8 cellular contexts compared by ENCODE assay signal in the genomic region with DNA sequence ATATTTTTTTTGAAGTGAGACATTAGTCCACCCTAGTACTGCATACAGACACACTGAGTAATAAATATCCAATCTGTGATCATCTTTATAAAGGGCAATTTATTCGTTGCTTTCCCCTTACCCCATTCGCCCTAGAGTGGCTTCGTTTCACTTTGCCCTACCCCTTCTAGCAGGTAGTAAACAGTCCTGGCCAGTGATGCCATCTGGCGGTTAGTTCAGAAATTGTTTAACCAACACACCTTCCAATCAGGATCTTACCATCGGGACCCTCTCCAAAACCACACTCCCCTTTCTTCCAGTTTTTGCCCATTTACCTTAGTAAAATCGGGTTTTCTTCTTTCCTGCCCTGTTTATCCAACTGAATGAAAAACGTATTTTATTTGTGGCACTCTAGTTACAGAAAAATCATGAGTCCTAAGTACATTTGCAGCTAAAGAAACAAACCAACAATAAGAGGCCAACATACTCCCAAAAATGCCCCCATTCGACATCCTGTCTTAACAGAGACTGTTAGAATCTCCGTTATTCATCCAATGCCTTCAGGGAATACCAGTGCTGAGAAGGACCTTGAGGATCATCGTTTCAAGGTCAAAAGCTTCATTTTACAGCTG. TPM values are rescaled to one million over a fixed set of nuclear protein-coding genes. Genes with fewer than 3 reads are reported as not detected.
DNase-seq lines count a peak whose midpoint lies in the region; ATAC-seq, FAIRE-seq and TF ChIP-seq lines count a peak whose summit lies in the region.

No MANE protein-coding gene starts in this region.

- in situ Hi-C loops in HepG2 (cut with HindIII; ENCODE audit: extremely low pct_ligation_motif_present, low pct_unique_long_range_greater_than_20kb): loop anchor here (5.0 to 25.0 kb wide), 2 partner anchors 329 to 559 kb away; no protein-coding TSS in a partner anchor

- DNase-seq in AG04449 (ENCODE audit: low read depth, low spot score) (no peak), NCI-H2196 treated with DMSO at 0.1 percent for 48 hours (lab: John Stamatoyannopoulos, UW; ENCODE audit: unreplicated experiment) (peak; percentile 1), dedifferentiated amniotic fluid mesenchymal stem cell (ENCODE audit: extremely low spot score) (peak; percentile 79), HepG2 (ENCODE audit: low spot score) (peak; percentile 75)
- DNase-seq in activated CD4-positive, alpha-beta T cell treated with anti-CD3 and anti-CD28 coated beads for 4 hours: peak; percentile 64 to 74
- DNase-seq in stimulated activated CD4-positive, alpha-beta T cell treated with anti-CD3 and anti-CD28 coated beads, Interleukin-4, amount 100 ng/mL, for 4 hours: peak; percentile 44 to 64

- H4K20me1 ChIP-seq in HepG2 (ENCODE audit: insufficient read depth, low read length): peaks cover 5% of the 10 kb centered on the region; the same call in 1 of the 2 replicates

- no peak overlapping the region for H2AFZ ChIP-seq in HepG2 (ENCODE audit: low read length)

- H3K9ac ChIP-seq in HepG2 (ENCODE audit: insufficient read depth, low read depth, low read length): peak overlapping the region; percentile 87

- no peak overlapping the region; the same call in 1 of the 2 replicates for H3K4me3 ChIP-seq in AG04449 (ENCODE audit: low read depth, low read length)
- H3K4me3 ChIP-seq in HepG2 (replicated peaks in 1 of 3; ENCODE audit: insufficient read depth in 1 of 3, low read depth in 2 of 3, low read length in 3 of 3): peak overlapping the region; percentile 69 to 88 (median 73)

- TF ChIP-seq RAD21 in HepG2 (CRISPR knock-in tag; IDR thresholded peaks at IDR 0.05): peak; percentile 58; the same call in 1 of the 2 replicates

- H3K4me1 ChIP-seq in HepG2 (ENCODE audit: insufficient read depth, low read length): peaks cover 24% of the 10 kb centered on the region

- POLR2A ChIA-PET in AG04449 (lab: Yijun Ruan, JAX) (no interaction called here), HepG2 (lab: Yijun Ruan, JAX) (no interaction called here)

- H3K79me2 ChIP-seq in HepG2 (ENCODE audit: insufficient read depth, low read length): peaks cover 51% of the 10 kb centered on the region

- WGBS in HepG2 (ENCODE audit: low lambda C conversion rate): 13% methylated on average over 10 of the region's 10 CpGs

- H3K9me3 ChIP-seq in HepG2 (ENCODE audit: low read length): no peaks in the 10 kb centered on the region

- intact Hi-C loops in HepG2 (cut with micrococcal nuclease; ENCODE audit: unreplicated experiment): loop anchor here (1.0 to 5.0 kb wide), 6 partner anchors 49 to 541 kb away; a partner anchor contains a TSS

- peak overlapping the region; percentile 86 for H3K27ac ChIP-seq in HepG2 (ENCODE audit: extremely low read length, insufficient read depth, low read length)

- CTCF ChIA-PET in AG04449 (lab: Yijun Ruan, JAX): interaction anchor here (0.8 to 3.3 kb wide), 14 partner anchors 8 to 547 kb away, joined by 3 to 21 read pairs (median 4); a partner anchor contains a TSS
- CTCF ChIA-PET in HepG2 (lab: Yijun Ruan, JAX; ENCODE audit: low intra/inter-chr PET ratio, low total read pairs): interaction anchor here (3.9 kb wide), 1 partner anchor 331 kb away, joined by 53 read pairs; no protein-coding TSS in a partner anchor

- FAIRE-seq in HepG2 (lab: Jason Lieb, UNC): peak; percentile 63

- H3K4me2 ChIP-seq in HepG2 (ENCODE audit: low read depth, low read length): peak overlapping the region; percentile 87

- ATAC-seq in GM18517 (IDR thresholded peaks at IDR 0.05; ENCODE audit: unreplicated experiment): peak; percentile 36
- peak; percentile 31 for ATAC-seq in HG03139 (IDR thresholded peaks at IDR 0.05; ENCODE audit: unreplicated experiment)
- peak; percentile 44 for ATAC-seq in HepG2

- TF ChIP-seq POLR2A in HepG2 (IDR thresholded peaks at IDR 0.05; ENCODE audit: insufficient read depth in 1 of 2, low read depth in 2 of 2, low read length in 2 of 2): no peak

- no peaks in the 10 kb centered on the region; a peak in 1 of 5 replicates for H3K27me3 ChIP-seq in HepG2 (ENCODE audit: control insufficient read depth in 1 of 2, insufficient read depth in 2 of 2, low read length in 2 of 2)

- no peak for TF ChIP-seq EP300 in HepG2 (IDR thresholded peaks at IDR 0.05; ENCODE audit: low read depth in 2 of 2, low read length in 2 of 2)
- TF ChIP-seq EP300 in HepG2 (CRISPR knock-in tag; IDR thresholded peaks at IDR 0.05; ENCODE audit: borderline replicate concordance): no peak

- TF ChIP-seq CTCF in AG04449 (IDR thresholded peaks at IDR 0.05; ENCODE audit: insufficient read depth, low read length, missing control alignments) (peak; percentile 67), HepG2 (CRISPR knock-in tag; IDR thresholded peaks at IDR 0.05) (peak; percentile 88)

- peaks cover under 1 to 1% of the 10 kb centered on the region in 2 experiments; a peak in 1 of 5 replicates for H3K36me3 ChIP-seq in HepG2 (replicated peaks in 1 of 2; ENCODE audit: control insufficient read depth in 1 of 2, insufficient read depth in 2 of 2, low read length in 2 of 2)

- no TSS peak for BruUV-seq in HepG2 (replicated peaks; lab: Mats Ljungman, UMichigan)

TF ChIP-seq in HepG2, 621 proteins besides CTCF, POLR2A, EP300 and RAD21 (continues in another document):
- TF ChIP-seq, protein P1, sequence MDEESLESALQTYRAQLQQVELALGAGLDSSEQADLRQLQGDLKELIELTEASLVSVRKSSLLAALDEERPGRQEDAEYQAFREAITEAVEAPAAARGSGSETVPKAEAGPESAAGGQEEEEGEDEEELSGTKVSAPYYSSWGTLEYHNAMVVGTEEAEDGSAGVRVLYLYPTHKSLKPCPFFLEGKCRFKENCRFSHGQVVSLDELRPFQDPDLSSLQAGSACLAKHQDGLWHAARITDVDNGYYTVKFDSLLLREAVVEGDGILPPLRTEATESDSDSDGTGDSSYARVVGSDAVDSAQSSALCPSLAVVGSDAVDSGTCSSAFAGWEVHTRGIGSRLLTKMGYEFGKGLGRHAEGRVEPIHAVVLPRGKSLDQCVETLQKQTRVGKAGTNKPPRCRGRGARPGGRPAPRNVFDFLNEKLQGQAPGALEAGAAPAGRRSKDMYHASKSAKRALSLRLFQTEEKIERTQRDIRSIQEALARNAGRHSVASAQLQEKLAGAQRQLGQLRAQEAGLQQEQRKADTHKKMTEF (CRISPR knock-in tag; IDR thresholded peaks at IDR 0.05): peak; percentile 43; the same call in 1 of the 2 replicates
- TF ChIP-seq, protein P2, sequence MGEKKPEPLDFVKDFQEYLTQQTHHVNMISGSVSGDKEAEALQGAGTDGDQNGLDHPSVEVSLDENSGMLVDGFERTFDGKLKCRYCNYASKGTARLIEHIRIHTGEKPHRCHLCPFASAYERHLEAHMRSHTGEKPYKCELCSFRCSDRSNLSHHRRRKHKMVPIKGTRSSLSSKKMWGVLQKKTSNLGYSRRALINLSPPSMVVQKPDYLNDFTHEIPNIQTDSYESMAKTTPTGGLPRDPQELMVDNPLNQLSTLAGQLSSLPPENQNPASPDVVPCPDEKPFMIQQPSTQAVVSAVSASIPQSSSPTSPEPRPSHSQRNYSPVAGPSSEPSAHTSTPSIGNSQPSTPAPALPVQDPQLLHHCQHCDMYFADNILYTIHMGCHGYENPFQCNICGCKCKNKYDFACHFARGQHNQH (CRISPR knock-in tag; IDR thresholded peaks at IDR 0.05): 0 out of 2 replicates have a peak, but pooled peaks have one; percentile 32
- TF ChIP-seq EED (CRISPR knock-in tag; IDR thresholded peaks at IDR 0.05): no peak
- TF ChIP-seq POLR2AphosphoS5 (IDR thresholded peaks at IDR 0.05; ENCODE audit: low read depth, low read length): peak; percentile 26; the same call in 1 of the 2 replicates
- no peak for TF ChIP-seq KDM6A (CRISPR knock-in tag; IDR thresholded peaks at IDR 0.05; ENCODE audit: low read depth)
- no peak for TF ChIP-seq TMF1 (CRISPR knock-in tag; IDR thresholded peaks at IDR 0.05; ENCODE audit: low read depth)
- TF ChIP-seq, protein P3, sequence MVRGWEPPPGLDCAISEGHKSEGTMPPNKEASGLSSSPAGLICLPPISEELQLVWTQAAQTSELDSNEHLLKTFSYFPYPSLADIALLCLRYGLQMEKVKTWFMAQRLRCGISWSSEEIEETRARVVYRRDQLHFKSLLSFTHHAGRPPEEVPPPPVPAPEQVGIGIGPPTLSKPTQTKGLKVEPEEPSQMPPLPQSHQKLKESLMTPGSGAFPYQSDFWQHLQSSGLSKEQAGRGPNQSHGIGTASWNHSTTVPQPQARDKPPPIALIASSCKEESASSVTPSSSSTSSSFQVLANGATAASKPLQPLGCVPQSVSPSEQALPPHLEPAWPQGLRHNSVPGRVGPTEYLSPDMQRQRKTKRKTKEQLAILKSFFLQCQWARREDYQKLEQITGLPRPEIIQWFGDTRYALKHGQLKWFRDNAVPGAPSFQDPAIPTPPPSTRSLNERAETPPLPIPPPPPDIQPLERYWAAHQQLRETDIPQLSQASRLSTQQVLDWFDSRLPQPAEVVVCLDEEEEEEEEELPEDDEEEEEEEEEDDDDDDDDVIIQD (CRISPR knock-in tag; IDR thresholded peaks at IDR 0.05; ENCODE audit: low read depth): 0 out of 2 replicates have a peak, but pooled peaks have one; percentile 45
- TF ChIP-seq HMGA1 (CRISPR knock-in tag; conservative IDR thresholded peaks at IDR 0.05): no peak
- TF ChIP-seq ETV5 (CRISPR knock-in tag; IDR thresholded peaks at IDR 0.05; ENCODE audit: borderline replicate concordance): no peak

RNA-seq across cellular contexts. Expression of a gene that starts 2.2 kb away (rescaled TPM):
- total RNA-seq in HepG2 (2016; rRNA removed; fragmentation: Illumina TruSeq; extraction: Trizol): 70.6 and 115 TPM in 2 replicates
- 24.6 and 24.8 TPM in 2 replicates for total RNA-seq in HepG2 (2016; cell fraction: cytosol; rRNA removed; fragmentation: Illumina TruSeq; extraction: Trizol; ENCODE audit: low read depth)
- 69.7 and 111 TPM in 2 replicates for total RNA-seq in HepG2 (2016; cell fraction: insoluble cytoplasmic fraction; rRNA removed; fragmentation: Illumina TruSeq; extraction: Trizol)
- 32.2 and 33.8 TPM in 2 replicates for total RNA-seq in HepG2 (2016; cell fraction: membrane; rRNA removed; fragmentation: Illumina TruSeq; extraction: Trizol)
- total RNA-seq in HepG2 (2016; cell fraction: nucleus; rRNA removed; fragmentation: Illumina TruSeq; extraction: Trizol): 56.8 and 65.8 TPM in 2 replicates
- 30.4 and 44.2 TPM in 2 replicates for polyA plus RNA-seq in HepG2 (2011; rRNA removed)
- 21.1 and 23.7 TPM in 2 replicates for polyA plus RNA-seq in HepG2 (2011; cell fraction: cytosol; rRNA removed)
- polyA plus RNA-seq in HepG2 (2011; cell fraction: nucleus; rRNA removed): 22.6 and 27.9 TPM in 2 replicates
- polyA plus RNA-seq in HepG2 (2012): 27.0 and 31.7 TPM in 2 replicates
- polyA plus RNA-seq in HepG2 (2016; cell fraction: cytosol; fragmentation: Illumina TruSeq; extraction: Trizol; ENCODE audit: low read depth): 21.8 and 22.0 TPM in 2 replicates
- polyA plus RNA-seq in HepG2 (2016; cell fraction: insoluble cytoplasmic fraction; fragmentation: Illumina TruSeq; extraction: Trizol; ENCODE audit: low read depth): 89.5 and 107 TPM in 2 replicates
- 25.6 TPM in 2 replicates for polyA plus RNA-seq in HepG2 (2016; cell fraction: membrane; fragmentation: Illumina TruSeq; extraction: Trizol; ENCODE audit: low read depth)
- polyA plus RNA-seq in HepG2 (2016; cell fraction: nucleus; fragmentation: Illumina TruSeq; extraction: Trizol; ENCODE audit: insufficient read depth, low read depth): 42.7 and 46.9 TPM in 2 replicates
- polyA minus RNA-seq in HepG2 (2011; rRNA and poly(A)+ RNA removed; ENCODE audit: low replicate concordance): 40.9 and 61.3 TPM in 2 replicates
- 22.9 and 50.5 TPM in 2 replicates for polyA minus RNA-seq in HepG2 (2011; cell fraction: cytosol; rRNA and poly(A)+ RNA removed)
- 103 and 129 TPM in 2 replicates for polyA minus RNA-seq in HepG2 (2011; cell fraction: nucleus; rRNA and poly(A)+ RNA removed)
